Comparison of ENCODE assay signal across 35 cellular contexts in the genomic region with DNA sequence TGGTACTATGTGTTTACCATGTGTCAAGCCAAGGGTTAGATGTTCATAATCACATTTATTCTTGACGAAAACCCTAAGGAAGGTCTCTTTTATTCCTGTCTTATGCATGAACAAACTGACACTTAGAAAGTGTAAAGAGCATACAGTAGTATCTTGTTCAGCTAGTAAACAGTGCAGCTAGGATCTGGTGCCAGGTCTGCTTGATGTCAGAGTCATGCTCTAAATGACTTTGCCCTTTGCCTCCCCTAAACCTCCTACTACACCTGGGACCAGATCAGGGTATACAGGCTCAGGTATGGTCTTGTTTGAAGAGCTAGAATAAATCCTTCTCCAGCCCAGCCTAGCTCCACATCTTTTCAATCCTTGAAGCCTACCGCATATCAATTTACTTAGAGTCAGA.
DNase-seq lines count a peak whose midpoint lies in the region; ATAC-seq, FAIRE-seq and TF ChIP-seq lines count a peak whose summit lies in the region.
"Had no signal": no experiment of that assay in that cellular context is flagged by ENCODE, and none has a peak within 500 bp of the region (broad histone marks: within the 10 kb centered on the region; RNA-seq: fewer than 3 reads in every experiment).

No MANE protein-coding gene starts in this region.

- no peak overlapping the region for H4K91ac ChIP-seq in trophoblast cell (ENCODE audit: low read depth, low read length)

- no peak overlapping the region for H4K12ac ChIP-seq in trophoblast cell (ENCODE audit: low read depth, low read length)

- in situ Hi-C loops in HepG2 (cut with HindIII; ENCODE audit: extremely low pct_ligation_motif_present, low pct_unique_long_range_greater_than_20kb), result no loop called here
- in situ Hi-C loops in GM12878 (cut with MboI), result no loop called here

- H3K27me3 ChIP-seq in right lobe of liver, result no peaks in the 10 kb centered on the region
- H3K27me3 ChIP-seq in HepG2 (ENCODE audit: control insufficient read depth in 1 of 2, insufficient read depth in 2 of 2, low read length in 2 of 2), result no peaks in the 10 kb centered on the region; a peak in 1 of 5 replicates
- no peaks in the 10 kb centered on the region for H3K27me3 ChIP-seq in GM12878 (replicated peaks in 1 of 2; ENCODE audit: control insufficient read depth in 2 of 2, insufficient read depth in 2 of 2, low read length in 1 of 2)
- no peaks in the 10 kb centered on the region for H3K27me3 ChIP-seq in trophoblast cell (ENCODE audit: insufficient read depth, low read length)
- H3K27me3 ChIP-seq: BE2C; BLaER1; BLaER1 treated with 17β-estradiol and CSF1 and Interleukin-3, amounts not matched to agents 10 nM and 100 nM had no signal

- H3K4me2 ChIP-seq in HepG2 (ENCODE audit: low read depth, low read length) (no peak overlapping the region), GM12878 (ENCODE audit: control insufficient read depth, insufficient read depth) (no peak overlapping the region), trophoblast cell (ENCODE audit: low read length) (no peak overlapping the region)
- H3K4me2 ChIP-seq: A549; BLaER1; BLaER1 treated with 17β-estradiol and CSF1 and Interleukin-3, amounts not matched to agents 10 nM and 100 nM had no signal

- peak; percentile 51 to 85 (median 76) for ATAC-seq in right lobe of liver
- ATAC-seq in HepG2, result no peak
- no peak for ATAC-seq in GM12878
- ATAC-seq in left lobe of liver, result peak; percentile 76
- ATAC-seq in left colon, result no peak
- ATAC-seq: CD8-positive, alpha-beta T cell had no signal

- H2AK5ac ChIP-seq in trophoblast cell (ENCODE audit: low read length), result no peak overlapping the region

- SMC1A ChIA-PET in GM12878 (lab: Charles Lee; ENCODE audit: uncharacterized antibody, unreplicated experiment), result interaction anchor here (0.6 to 1.6 kb wide), 3 partner anchors 9 to 258 kb away, joined by 3 to 5 read pairs (median 3); no protein-coding TSS in a partner anchor

- FAIRE-seq in HepG2 (lab: Jason Lieb, UNC), result no peak
- peak; percentile 48 for FAIRE-seq in GM12892 (lab: Jason Lieb, UNC)
- FAIRE-seq in GM12878 (lab: Jason Lieb, UNC), result no peak
- FAIRE-seq: A204.1, A549, D721Med had no signal

- BruUV-seq in HepG2 (replicated peaks; lab: Mats Ljungman, UMichigan), result no TSS peak
- BruUV-seq in GM12878 (replicated peaks; lab: Mats Ljungman, UMichigan), result no TSS peak

- H3K27ac ChIP-seq in right lobe of liver, result no peak overlapping the region
- H3K27ac ChIP-seq in HepG2 (ENCODE audit: extremely low read length, insufficient read depth, low read length), result no peak overlapping the region
- H3K27ac ChIP-seq in GM12878 (ENCODE audit: control insufficient read depth, insufficient read depth), result no peak overlapping the region
- no peak overlapping the region for H3K27ac ChIP-seq in trophoblast cell (ENCODE audit: low read depth, low read length)
- H3K27ac ChIP-seq: 22Rv1; A549; BLaER1; BLaER1 treated with 17β-estradiol and CSF1 and Interleukin-3, amounts not matched to agents 10 nM and 100 nM; C4-2B had no signal

- DNase-seq in right lobe of liver (no peak), HepG2 (ENCODE audit: low spot score) (no peak), GM12892 (ENCODE audit: insufficient read length) (no peak), GM12878 (ENCODE audit: low read depth, low spot score) (no peak), left lobe of liver (ENCODE audit: low spot score) (no peak), trophoblast cell (no peak), left colon (no peak)
- no peak for DNase-seq in stimulated activated CD4-positive, alpha-beta T cell treated with anti-CD3 and anti-CD28 coated beads, Interleukin-4, amount 100 ng/mL, for 4 hours
- DNase-seq: 8988T; ACHN; AML-193; BE2C; C1 segment of cervical spinal cord; Caco-2; Calu3; CD4-positive, alpha-beta memory T cell; CD4-positive, alpha-beta T cell; CD4-positive, CD25-positive, alpha-beta regulatory T cell; CD8-positive, alpha-beta memory T cell; CD8-positive, alpha-beta T cell; COR-L47; DMS 273 treated with DMSO at 0.1 percent for 48 hours; DMS153; DMS53; DMS79; DMS79 treated with DMSO at 0.1 percent for 48 hours; DND-41; EL had no signal

- TF ChIP-seq POLR2A in right lobe of liver (IDR thresholded peaks at IDR 0.05), result no peak
- TF ChIP-seq POLR2A in HepG2 (IDR thresholded peaks at IDR 0.05; ENCODE audit: insufficient read depth in 1 of 2, low read depth in 2 of 2, low read length in 2 of 2), result no peak
- TF ChIP-seq POLR2A in GM12892 (IDR thresholded peaks at IDR 0.05; ENCODE audit: low read depth, low read length), result no peak
- no peak for TF ChIP-seq POLR2A in GM12878 (IDR thresholded peaks at IDR 0.05; ENCODE audit: low read depth, low read length)

- H2BK5ac ChIP-seq in trophoblast cell (ENCODE audit: low read depth, low read length, poor library complexity), result no peak overlapping the region

- no peak overlapping the region for H3K4me3 ChIP-seq in right lobe of liver
- H3K4me3 ChIP-seq in HepG2 (replicated peaks in 1 of 3; ENCODE audit: insufficient read depth in 1 of 3, low read depth in 2 of 3, low read length in 3 of 3), result no peak overlapping the region
- no peak overlapping the region for H3K4me3 ChIP-seq in GM12878
- H3K4me3 ChIP-seq in trophoblast cell (ENCODE audit: low read depth, low read length), result no peak overlapping the region
- H3K4me3 ChIP-seq: A549; BLaER1; BLaER1 treated with 17β-estradiol and CSF1 and Interleukin-3, amounts not matched to agents 10 nM and 100 nM had no signal

- POLR2A ChIA-PET in HepG2 (lab: Yijun Ruan, JAX) (no interaction called here), GM12878 (lab: Charles Lee) (no interaction called here)

- intact Hi-C loops in right lobe of liver (cut with DNase I) (no loop called here), HepG2 (cut with micrococcal nuclease; ENCODE audit: unreplicated experiment) (no loop called here), GM12878 (cut with micrococcal nuclease; ENCODE audit: unreplicated experiment) (no loop called here), left colon (cut with DNase I, micrococcal nuclease) (no loop called here)

- no peak for TF ChIP-seq CTCF in right lobe of liver (IDR thresholded peaks at IDR 0.05)
- no peak for TF ChIP-seq CTCF in HepG2 (CRISPR knock-in tag; IDR thresholded peaks at IDR 0.05)
- no peak for TF ChIP-seq CTCF in GM12878 (IDR thresholded peaks at IDR 0.05 in 2 of 3, conservative IDR thresholded peaks at IDR 0.05 in 1 of 3; ENCODE audit: control insufficient read depth in 2 of 3, extremely low read depth in 1 of 3, insufficient read depth in 1 of 3, low read depth in 3 of 3, low read length in 3 of 3)

- TF ChIP-seq EP300 in HepG2 (IDR thresholded peaks at IDR 0.05; ENCODE audit: low read depth in 2 of 2, low read length in 2 of 2) (no peak), HepG2 (CRISPR knock-in tag; IDR thresholded peaks at IDR 0.05; ENCODE audit: borderline replicate concordance) (no peak), GM12878 (IDR thresholded peaks at IDR 0.05; ENCODE audit: borderline replicate concordance in 1 of 2, control insufficient read depth in 1 of 2, low read depth in 2 of 2, low read length in 2 of 2) (no peak)

- H3K79me2 ChIP-seq in HepG2 (ENCODE audit: insufficient read depth, low read length) (no peaks in the 10 kb centered on the region), GM12878 (ENCODE audit: control insufficient read depth, insufficient read depth, low read length) (no peaks in the 10 kb centered on the region), trophoblast cell (ENCODE audit: control insufficient read depth, insufficient read depth, low read length, poor library complexity) (no peaks in the 10 kb centered on the region)

- CTCF ChIA-PET in HepG2 (lab: Yijun Ruan, JAX; ENCODE audit: low intra/inter-chr PET ratio, low total read pairs), result no interaction called here
- CTCF ChIA-PET in GM12878 (lab: Yijun Ruan, JAX), result interaction anchor here (0.5 to 1.4 kb wide), 3 partner anchors 32 to 1794 kb away, joined by 3 read pairs; no protein-coding TSS in a partner anchor

- H3K23ac ChIP-seq in trophoblast cell (ENCODE audit: low read length), result no peak overlapping the region

- H3K36me3 ChIP-seq in right lobe of liver (no peaks in the 10 kb centered on the region), HepG2 (replicated peaks in 1 of 2; ENCODE audit: control insufficient read depth in 1 of 2, insufficient read depth in 2 of 2, low read length in 2 of 2) (no peaks in the 10 kb centered on the region), GM12878 (ENCODE audit: control insufficient read depth in 2 of 2, insufficient read depth in 2 of 2, low read length in 1 of 2) (no peaks in the 10 kb centered on the region), trophoblast cell (ENCODE audit: control insufficient read depth in 1 of 2, insufficient read depth in 2 of 2, low read length in 2 of 2) (no peaks in the 10 kb centered on the region)
- H3K36me3 ChIP-seq: BE2C; BLaER1; BLaER1 treated with 17β-estradiol and CSF1 and Interleukin-3, amounts not matched to agents 10 nM and 100 nM had no signal

- H2AFZ ChIP-seq in HepG2 (ENCODE audit: low read length) (no peak overlapping the region), GM12878 (ENCODE audit: control insufficient read depth, low read depth, low read length) (peak overlapping the region; percentile 44), trophoblast cell (ENCODE audit: insufficient read depth, low read length, poor library complexity) (no peak overlapping the region)

- WGBS in right lobe of liver (ENCODE audit: insufficient coverage, low coverage, low lambda C conversion rate, missing lambda C conversion rate), result 67% methylated on average over 1 of the region's 2 CpGs
- WGBS in HepG2 (ENCODE audit: low lambda C conversion rate), result 23% methylated on average over 2 of the region's 2 CpGs
- WGBS in GM12878 (ENCODE audit: insufficient coverage, insufficient replicate concordance, low lambda C conversion rate, missing lambda C conversion rate), result 100% methylated on average over 2 of the region's 2 CpGs
- no CpG with 5 or more reads among the region's 2 CpGs for WGBS in trophoblast cell (ENCODE audit: extremely low coverage, insufficient coverage, insufficient read length)

- RAD21 ChIA-PET in GM12878 (lab: Charles Lee; ENCODE audit: unreplicated experiment), result interaction anchor here (1.2 kb wide), 1 partner anchor 86 kb away, joined by 4 read pairs; no protein-coding TSS in a partner anchor

- H3K4ac ChIP-seq in trophoblast cell (ENCODE audit: low read depth, low read length), result no peak overlapping the region

- no peak overlapping the region for H3K14ac ChIP-seq in trophoblast cell (ENCODE audit: low read length)

- no peak overlapping the region for H3K18ac ChIP-seq in trophoblast cell (ENCODE audit: low read length)

- H3K9me3 ChIP-seq in right lobe of liver (no peaks in the 10 kb centered on the region), HepG2 (ENCODE audit: low read length) (no peaks in the 10 kb centered on the region), GM12878 (replicated peaks; ENCODE audit: control insufficient read depth, insufficient read depth, low read length) (no peaks in the 10 kb centered on the region), trophoblast cell (ENCODE audit: insufficient read depth, low read depth, low read length) (no peaks in the 10 kb centered on the region)
- H3K9me3 ChIP-seq: A549; BE2C; BLaER1; BLaER1 treated with 17β-estradiol and CSF1 and Interleukin-3, amounts not matched to agents 10 nM and 100 nM; Caco-2 had no signal

- no peak overlapping the region for H4K8ac ChIP-seq in trophoblast cell (ENCODE audit: low read depth, low read length)

- H2BK12ac ChIP-seq in trophoblast cell (ENCODE audit: low read length), result no peak overlapping the region

- TF ChIP-seq RAD21 in HepG2 (CRISPR knock-in tag; IDR thresholded peaks at IDR 0.05), result no peak
- no peak for TF ChIP-seq RAD21 in GM12878 (IDR thresholded peaks at IDR 0.05; ENCODE audit: insufficient read depth, low read depth, low read length)

- H3K4me1 ChIP-seq in right lobe of liver (peaks cover 0 to 10% (median 2%) of the 10 kb centered on the region in 4 donors), HepG2 (ENCODE audit: insufficient read depth, low read length) (no peaks in the 10 kb centered on the region), GM12878 (ENCODE audit: control insufficient read depth, insufficient read depth, low read length) (peaks cover 3% of the 10 kb centered on the region; the same call in 1 of the 2 replicates), trophoblast cell (ENCODE audit: control insufficient read depth in 1 of 2, insufficient read depth in 2 of 2, low read length in 2 of 2) (no peaks in the 10 kb centered on the region)
- H3K4me1 ChIP-seq: A549, BE2C, Caco-2 had no signal

- no peak overlapping the region for H2BK120ac ChIP-seq in trophoblast cell (ENCODE audit: insufficient read depth, low read length, poor library complexity)

- no peaks in the 10 kb centered on the region for H3K79me1 ChIP-seq in trophoblast cell (ENCODE audit: low read length)

- no peaks in the 10 kb centered on the region for H4K20me1 ChIP-seq in HepG2 (ENCODE audit: insufficient read depth, low read length)
- H4K20me1 ChIP-seq in GM12878 (ENCODE audit: control insufficient read depth, insufficient read depth), result no peaks in the 10 kb centered on the region
- H4K20me1 ChIP-seq: BLaER1; BLaER1 treated with 17β-estradiol and CSF1 and Interleukin-3, amounts not matched to agents 10 nM and 100 nM had no signal

- H3K9ac ChIP-seq in HepG2 (ENCODE audit: insufficient read depth, low read depth, low read length) (no peak overlapping the region), GM12878 (ENCODE audit: control insufficient read depth, insufficient read depth, low read length) (no peak overlapping the region), trophoblast cell (ENCODE audit: low read length) (no peak overlapping the region)
- H3K9ac ChIP-seq: BLaER1; BLaER1 treated with 17β-estradiol and CSF1 and Interleukin-3, amounts not matched to agents 10 nM and 100 nM had no signal

Comparison
In these comparisons a context has a peak if more than half of its experiments do, and no peak if none do; other contexts are left out.
1. ATAC-seq: peak in right lobe of liver (4 of 4) and left lobe of liver (single experiment); none in HepG2 (single experiment), GM12878 (single experiment) and left colon (single experiment).